In the genomic region with DNA sequence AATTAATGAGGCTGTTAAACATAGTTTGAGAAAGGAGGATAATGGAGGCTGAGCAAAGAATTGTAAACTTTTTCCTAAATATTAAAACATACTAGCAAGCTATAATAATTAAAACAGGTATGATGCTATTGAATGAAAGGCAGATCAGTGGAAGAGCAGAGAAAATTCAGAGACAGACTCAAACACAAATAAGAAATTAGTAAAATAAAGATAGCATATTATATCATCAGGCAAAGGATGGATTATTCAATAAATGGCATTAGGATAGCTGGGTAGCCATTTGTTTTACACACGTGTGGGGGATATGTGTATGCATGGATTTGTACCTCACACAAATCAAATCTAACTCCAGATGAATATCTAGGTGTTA, we compare ENCODE assay signal across 10 cellular contexts.
"Had no signal": no experiment of that assay in that cellular context is flagged by ENCODE, and none has a peak within 500 bp of the region (broad histone marks: within the 10 kb centered on the region; RNA-seq: fewer than 3 reads in every experiment).

No MANE protein-coding gene starts in this region.

- H3K4me1 Mint-ChIP-seq: activated CD4-positive, alpha-beta T cell treated with anti-CD3 and anti-CD28 coated beads, Interleukin-2, amount 10 ng/mL, durations not matched to agents 24 days and 14 days had no signal

- H3K27me3 ChIP-seq: right lobe of liver, upper lobe of left lung had no signal

- H3K4me3 Mint-ChIP-seq: activated CD4-positive, alpha-beta T cell treated with anti-CD3 and anti-CD28 coated beads, Interleukin-2, amount 10 ng/mL, durations not matched to agents 24 days and 14 days; activated CD8-positive, alpha-beta T cell treated with anti-CD3 and anti-CD28 coated beads, Interleukin-2, amount 10 ng/mL, durations not matched to agents 7 days and 5 days; activated naive CD8-positive, alpha-beta T cell; activated T-cell treated with anti-CD3 and anti-CD28 coated beads, Interleukin-2, amount 50 U/mL, for 72 hours; stimulated activated naive CD8-positive, alpha-beta T cell treated with anti-CD3 and anti-CD28 coated beads, Interleukin-15, amount 100 ng/mL, for 72 hours; WTC11 had no signal

- H3K27ac Mint-ChIP-seq: activated CD4-positive, alpha-beta T cell treated with anti-CD3 and anti-CD28 coated beads, Interleukin-2, amount 10 ng/mL, durations not matched to agents 24 days and 14 days; activated CD8-positive, alpha-beta T cell treated with anti-CD3 and anti-CD28 coated beads, Interleukin-2, amount 10 ng/mL, durations not matched to agents 7 days and 5 days; activated naive CD8-positive, alpha-beta T cell; activated T-cell treated with anti-CD3 and anti-CD28 coated beads, Interleukin-2, amount 50 U/mL, for 72 hours; stimulated activated naive CD8-positive, alpha-beta T cell treated with anti-CD3 and anti-CD28 coated beads, Interleukin-15, amount 100 ng/mL, for 72 hours; WTC11 had no signal

- H3K9me3 ChIP-seq: left ventricle myocardium inferior, right lobe of liver, upper lobe of left lung had no signal

- DNase-seq: left ventricle myocardium inferior had no signal

- H3K27ac ChIP-seq: coronary artery, right lobe of liver, upper lobe of left lung had no signal

- H3K27me3 Mint-ChIP-seq: activated CD4-positive, alpha-beta T cell treated with anti-CD3 and anti-CD28 coated beads, Interleukin-2, amount 10 ng/mL, durations not matched to agents 24 days and 14 days; activated naive CD8-positive, alpha-beta T cell; stimulated activated naive CD8-positive, alpha-beta T cell treated with anti-CD3 and anti-CD28 coated beads, Interleukin-15, amount 100 ng/mL, for 72 hours had no signal

- H3K36me3 ChIP-seq: left ventricle myocardium inferior, upper lobe of left lung had no signal

- H3K4me1 ChIP-seq: right lobe of liver, upper lobe of left lung had no signal

- H3K9me3 Mint-ChIP-seq: activated CD4-positive, alpha-beta T cell treated with anti-CD3 and anti-CD28 coated beads, Interleukin-2, amount 10 ng/mL, durations not matched to agents 24 days and 14 days; activated T-cell treated with anti-CD3 and anti-CD28 coated beads, Interleukin-2, amount 50 U/mL, for 72 hours; stimulated activated naive CD8-positive, alpha-beta T cell treated with anti-CD3 and anti-CD28 coated beads, Interleukin-15, amount 100 ng/mL, for 72 hours; WTC11 had no signal

- H3K4me3 ChIP-seq: coronary artery, left ventricle myocardium inferior, right lobe of liver, upper lobe of left lung had no signal

- ATAC-seq: activated CD8-positive, alpha-beta T cell treated with anti-CD3 and anti-CD28 coated beads, Interleukin-2, amount 10 ng/mL, durations not matched to agents 7 days and 5 days; activated T-cell treated with anti-CD3 and anti-CD28 coated beads, Interleukin-2, amount 50 U/mL, for 72 hours; stimulated activated naive CD8-positive, alpha-beta T cell treated with anti-CD3 and anti-CD28 coated beads, Interleukin-15, amount 100 ng/mL, for 72 hours had no signal
